In the genomic region with DNA sequence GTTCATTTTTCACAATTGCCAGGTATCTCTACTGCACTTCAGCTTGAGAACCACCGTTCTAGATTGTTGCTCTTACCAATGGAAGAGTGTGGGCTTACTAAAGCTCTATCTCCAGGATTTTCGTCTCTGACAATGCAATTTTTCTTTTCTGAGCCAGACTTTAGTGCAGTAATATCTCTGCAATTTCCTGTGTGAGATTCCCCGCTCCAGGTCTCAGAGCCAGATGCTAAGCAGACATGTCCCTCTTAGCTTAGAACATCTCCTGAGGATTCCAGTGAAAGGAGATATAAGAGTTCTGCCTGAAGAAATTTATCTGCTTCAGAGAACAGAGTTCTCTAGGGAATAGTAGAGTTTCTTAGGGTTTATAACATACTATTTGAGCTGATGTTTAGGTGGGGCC, we compare ENCODE assay signal across 18 cellular contexts.
DNase-seq lines count a peak whose midpoint lies in the region; ATAC-seq and TF ChIP-seq lines count a peak whose summit lies in the region.
"Had no signal": no experiment of that assay in that cellular context is flagged by ENCODE, and none has a peak within 500 bp of the region (broad histone marks: within the 10 kb centered on the region; RNA-seq: fewer than 3 reads in every experiment).

No MANE protein-coding gene starts in this region.

- H3K18ac ChIP-seq in mesendoderm (ENCODE audit: low read length), result no peak overlapping the region

- H2AK5ac ChIP-seq in mesendoderm (ENCODE audit: low read length), result no peak overlapping the region

- no peak overlapping the region for H3K4ac ChIP-seq in mesendoderm (ENCODE audit: low read depth, low read length)

- H3K56ac ChIP-seq in mesendoderm (ENCODE audit: low read length), result no peak overlapping the region

- no peak overlapping the region for H2BK15ac ChIP-seq in mesendoderm (replicated peaks; ENCODE audit: low read depth)

- peak overlapping the region; percentile 2 for H3K27ac Mint-ChIP-seq in central memory CD8-positive, alpha-beta T cell (ENCODE audit: low read depth)

- no peak for ATAC-seq in central memory CD8-positive, alpha-beta T cell (replicated peaks; ENCODE audit: extremely low read depth, poor library complexity, severe bottlenecking)
- ATAC-seq in HG02759 (IDR thresholded peaks at IDR 0.05; ENCODE audit: unreplicated experiment), result no peak
- ATAC-seq: PC-3 had no signal

- H2AFZ ChIP-seq in PC-9, result no peak overlapping the region

- no TSS peak for BruUV-seq in PC-9 (replicated peaks; lab: Mats Ljungman, UMichigan)

- no peak overlapping the region for H4K5ac ChIP-seq in mesendoderm (ENCODE audit: low read length)

- intact Hi-C loops in PC-9 (cut with micrococcal nuclease; ENCODE audit: unreplicated experiment), result no loop called here

- H3K4me1 Mint-ChIP-seq in central memory CD8-positive, alpha-beta T cell, result peaks cover 22% of the 10 kb centered on the region

- no peak overlapping the region for H3K4me3 Mint-ChIP-seq in central memory CD8-positive, alpha-beta T cell

- POLR2A ChIA-PET in PC-9 (lab: Charles Lee; ENCODE audit: unreplicated experiment), result no interaction called here

- no CpG with 5 or more reads among the region's 3 CpGs for WGBS in mesendoderm (ENCODE audit: extremely low coverage, insufficient coverage, low lambda C conversion rate)

- H4K8ac ChIP-seq in mesendoderm (ENCODE audit: low read depth, low read length), result no peak overlapping the region

- H4K20me1 ChIP-seq in BLaER1 (peaks cover 42% of the 10 kb centered on the region), PC-9 (ENCODE audit: insufficient read depth) (peaks cover 32% of the 10 kb centered on the region)

- no peaks in the 10 kb centered on the region for H3K9me2 ChIP-seq in PC-9 (ENCODE audit: insufficient read depth)

- TF ChIP-seq CTCF in PC-9 (conservative IDR thresholded peaks at IDR 0.05), result no peak

- H3K9me3 ChIP-seq in BLaER1 (no peaks in the 10 kb centered on the region), SK-N-MC (ENCODE audit: low read depth, low read length) (no peaks in the 10 kb centered on the region), PC-9 (ENCODE audit: insufficient read depth, low read depth) (no peaks in the 10 kb centered on the region)
- H3K9me3 ChIP-seq: BLaER1 treated with 17β-estradiol and CSF1 and Interleukin-3, amounts not matched to agents 10 nM and 100 nM; SJCRH30 had no signal

- no peaks in the 10 kb centered on the region for H3K27me3 ChIP-seq in BLaER1
- no peaks in the 10 kb centered on the region for H3K27me3 ChIP-seq in mesendoderm (ENCODE audit: insufficient read depth, low read length, poor library complexity)
- H3K27me3 ChIP-seq in PC-9 (ENCODE audit: insufficient read depth, low read depth), result no peaks in the 10 kb centered on the region
- H3K27me3 ChIP-seq: BLaER1 treated with 17β-estradiol and CSF1 and Interleukin-3, amounts not matched to agents 10 nM and 100 nM; SJCRH30 had no signal

- H3K4me3 ChIP-seq in BLaER1 (no peak overlapping the region), SK-N-MC (no peak overlapping the region), mesendoderm (ENCODE audit: low read length) (no peak overlapping the region), PC-9 (no peak overlapping the region)
- H3K4me3 ChIP-seq: BLaER1 treated with 17β-estradiol and CSF1 and Interleukin-3, amounts not matched to agents 10 nM and 100 nM; SJCRH30 had no signal

- H3K36me3 ChIP-seq in BLaER1, result peaks cover 82% of the 10 kb centered on the region
- peaks cover 33% of the 10 kb centered on the region for H3K36me3 ChIP-seq in SK-N-MC (ENCODE audit: insufficient read depth, low read length)
- H3K36me3 ChIP-seq in mesendoderm (ENCODE audit: control insufficient read depth, insufficient read depth, low read length), result peaks cover 2% of the 10 kb centered on the region
- H3K36me3 ChIP-seq in PC-9 (ENCODE audit: low read depth), result peaks cover 17% of the 10 kb centered on the region; the same call in 1 of the 2 replicates

- H3K79me2 ChIP-seq in mesendoderm (ENCODE audit: control insufficient read depth, insufficient read depth, low read length), result peaks cover 15% of the 10 kb centered on the region
- H3K79me2 ChIP-seq in PC-9 (ENCODE audit: low read depth), result peaks cover 11% of the 10 kb centered on the region; the same call in 1 of the 2 replicates

- H3K4me2 ChIP-seq in BLaER1, result peak overlapping the region; percentile 24; the same call in 1 of the 2 replicates
- H3K4me2 ChIP-seq in mesendoderm (ENCODE audit: low read length), result no peak overlapping the region
- no peak overlapping the region for H3K4me2 ChIP-seq in PC-9

- peaks cover 27% of the 10 kb centered on the region for H3K79me1 ChIP-seq in mesendoderm (ENCODE audit: low read length)

- H3F3A ChIP-seq in PC-9 (ENCODE audit: insufficient read depth, low read depth), result no peaks in the 10 kb centered on the region

- H3K23ac ChIP-seq in mesendoderm (ENCODE audit: low read length), result no peak overlapping the region

- H3K36me3 Mint-ChIP-seq in central memory CD8-positive, alpha-beta T cell (ENCODE audit: insufficient read depth), result peaks cover 10% of the 10 kb centered on the region

- peaks cover 27% of the 10 kb centered on the region for H3K4me1 ChIP-seq in BLaER1
- peaks cover 2% of the 10 kb centered on the region for H3K4me1 ChIP-seq in mesendoderm (ENCODE audit: control insufficient read depth, low read depth, low read length)
- H3K4me1 ChIP-seq in PC-9 (replicated peaks; ENCODE audit: insufficient read depth), result no peaks in the 10 kb centered on the region
- H3K4me1 ChIP-seq: SJCRH30 had no signal

- H3K27ac ChIP-seq in BLaER1, result no peak overlapping the region
- 0 out of 2 replicates have a peak overlapping the region, but pooled peaks have one; percentile 17 for H3K27ac ChIP-seq in SK-N-MC
- peak overlapping the region; percentile 25 for H3K27ac ChIP-seq in mesendoderm (ENCODE audit: low read depth, low read length)
- no peak overlapping the region for H3K27ac ChIP-seq in PC-9
- H3K27ac ChIP-seq: BLaER1 treated with 17β-estradiol and CSF1 and Interleukin-3, amounts not matched to agents 10 nM and 100 nM; SJCRH30 had no signal

- no peaks in the 10 kb centered on the region for H3K9me3 Mint-ChIP-seq in central memory CD8-positive, alpha-beta T cell

- no peaks in the 10 kb centered on the region for H3K27me3 Mint-ChIP-seq in central memory CD8-positive, alpha-beta T cell

- no peak overlapping the region for H2BK120ac ChIP-seq in mesendoderm (ENCODE audit: low read depth, low read length)

- DNase-seq in SK-N-MC (ENCODE audit: low read depth, low spot score) (no peak), mesendoderm (peak; percentile 8), T1000 (lab: John Stamatoyannopoulos, UW) (no peak), PC-9 (no peak), islet precursor cell (no peak)
- DNase-seq in central memory CD8-positive, alpha-beta T cell (ENCODE audit: low spot score in 2 of 2), result no peak
- DNase-seq: DMS79, KBM-7, NCI-H1105 treated with DMSO at 0.1 percent for 48 hours, NCI-H1694 treated with DMSO at 0.1 percent for 48 hours, NCI-H2107, NCI-H226, NCI-H524, PC-3, SJCRH30 had no signal

- no peak overlapping the region for H2BK5ac ChIP-seq in mesendoderm (ENCODE audit: low read length)

- CTCF ChIA-PET in PC-9 (lab: Charles Lee), result no interaction called here

- H3K9ac ChIP-seq in BLaER1 (no peak overlapping the region), SK-N-MC (ENCODE audit: insufficient read length) (no peak overlapping the region), mesendoderm (ENCODE audit: low read length) (no peak overlapping the region)
- H3K9ac ChIP-seq: BLaER1 treated with 17β-estradiol and CSF1 and Interleukin-3, amounts not matched to agents 10 nM and 100 nM had no signal

Comparison
In these comparisons a context has a peak if more than half of its experiments do, and no peak if none do; other contexts are left out.
1. H3K27ac ChIP-seq: peak in SK-N-MC (single experiment) and mesendoderm (single experiment); none in BLaER1 (single experiment) and PC-9 (single experiment).